Comparison of ENCODE assay signal across 26 cellular contexts in genomic region chr5:126513703-126514102, GRCh38.
DNase-seq lines count a peak whose midpoint lies in the region; ATAC-seq, FAIRE-seq and TF ChIP-seq lines count a peak whose summit lies in the region.
"Had no signal": no experiment of that assay in that cellular context is flagged by ENCODE, and none has a peak within 500 bp of the region (broad histone marks: within the 10 kb centered on the region; RNA-seq: fewer than 3 reads in every experiment).

No MANE protein-coding gene starts in this region.

- intact Hi-C loops in testis (cut with DNase I; ENCODE audit: low total_unique reads): no loop called here

- no peaks in the 10 kb centered on the region for H3K9me2 ChIP-seq in MM.1S (replicated peaks; ENCODE audit: insufficient read depth, low read length)

- peak overlapping the region; percentile 29 for H3K27ac Mint-ChIP-seq in nephron progenitor cell
- H3K27ac Mint-ChIP-seq: activated CD4-positive, alpha-beta T cell treated with anti-CD3 and anti-CD28 coated beads for 36 hours; activated naive CD8-positive, alpha-beta T cell treated with anti-CD3 and anti-CD28 coated beads for 36 hours; CD4-positive, CD25-positive, alpha-beta regulatory T cell; IgD-negative memory B cell; mesothelial cell of epicardium had no signal

- no peak for TF ChIP-seq CTCF in MM.1S (IDR thresholded peaks at IDR 0.05; ENCODE audit: low read length)
- TF ChIP-seq CTCF in nephron progenitor cell (IDR thresholded peaks at IDR 0.05): no peak
- no peak for TF ChIP-seq CTCF in testis (IDR thresholded peaks at IDR 0.05)

- H3K27me3 ChIP-seq in MM.1S (replicated peaks; ENCODE audit: insufficient read depth, low read length): no peaks in the 10 kb centered on the region
- no peaks in the 10 kb centered on the region for H3K27me3 ChIP-seq in testis
- H3K27me3 ChIP-seq: foreskin keratinocyte, MG63 had no signal

- peak overlapping the region; percentile 27; the same call in 1 of the 2 replicates for H2AFZ ChIP-seq in MM.1S (ENCODE audit: low read length)

- no peak overlapping the region for H3K4me3 Mint-ChIP-seq in nephron progenitor cell
- H3K4me3 Mint-ChIP-seq: activated CD4-positive, alpha-beta T cell treated with anti-CD3 and anti-CD28 coated beads for 36 hours; activated naive CD8-positive, alpha-beta T cell treated with anti-CD3 and anti-CD28 coated beads for 36 hours; brain; CD4-positive, CD25-positive, alpha-beta regulatory T cell; IgD-negative memory B cell; mesothelial cell of epicardium had no signal

- no peak overlapping the region for H3K4me2 ChIP-seq in MM.1S (ENCODE audit: low read depth, low read length)

- H3K27ac ChIP-seq in MM.1S (ENCODE audit: low read length): no peak overlapping the region
- peak overlapping the region; percentile 23 to 62 for H3K27ac ChIP-seq in testis
- H3K27ac ChIP-seq: foreskin keratinocyte had no signal

- no peaks in the 10 kb centered on the region for H3K9me3 ChIP-seq in MM.1S (replicated peaks; ENCODE audit: insufficient read depth, low read length)
- H3K9me3 ChIP-seq in testis: no peaks in the 10 kb centered on the region
- H3K9me3 ChIP-seq: MG63 had no signal

- no peaks in the 10 kb centered on the region for H3K79me2 ChIP-seq in MM.1S (ENCODE audit: low read length)

- H4K20me1 ChIP-seq in MM.1S (ENCODE audit: insufficient read depth, low read length): no peaks in the 10 kb centered on the region

- no peak for ATAC-seq in GM21737 (IDR thresholded peaks at IDR 0.05; ENCODE audit: unreplicated experiment)
- no peak for ATAC-seq in HG02798 (IDR thresholded peaks at IDR 0.05; ENCODE audit: poor library complexity, unreplicated experiment)
- ATAC-seq: activated CD4-positive, alpha-beta T cell treated with anti-CD3 and anti-CD28 coated beads for 36 hours; foreskin keratinocyte; Right ventricle myocardium inferior had no signal

- DNase-seq in MM.1S (no peak), nephron progenitor cell (no peak), testis (no peak), NCI-H2107 treated with DMSO at 0.1 percent for 48 hours (lab: John Stamatoyannopoulos, UW; ENCODE audit: unreplicated experiment) (no peak), SKM-1 treated with dmso at 0.1 percent for 144 hours (lab: John Stamatoyannopoulos, UW; ENCODE audit: unreplicated experiment) (no peak)
- DNase-seq: activated CD4-positive, alpha-beta T cell treated with anti-CD3 and anti-CD28 coated beads for 36 hours; activated naive CD8-positive, alpha-beta T cell treated with anti-CD3 and anti-CD28 coated beads for 36 hours; DMS153; foreskin keratinocyte; GDM1; hypothalamus; MG63; NCI-H146; stimulated activated CD8-positive, alpha-beta memory T cell treated with anti-CD3 and anti-CD28 coated beads, Interleukin-4, amount 100 ng/mL, for 48 hours; substantia nigra had no signal

- no peak for TF ChIP-seq POLR2A in testis (IDR thresholded peaks at IDR 0.05)

- WGBS in testis, 2 donors: 33 to 39% methylated on average over 4 of the region's 4 CpGs

- H3K36me3 ChIP-seq in MM.1S (replicated peaks; ENCODE audit: insufficient read depth, low read length) (no peaks in the 10 kb centered on the region), testis (ENCODE audit: low read depth, missing control alignments) (no peaks in the 10 kb centered on the region)
- H3K36me3 ChIP-seq: MG63 had no signal

- peaks cover 14% of the 10 kb centered on the region for H3K27me3 Mint-ChIP-seq in nephron progenitor cell (ENCODE audit: low read depth, poor library complexity)
- H3K27me3 Mint-ChIP-seq: activated CD4-positive, alpha-beta T cell treated with anti-CD3 and anti-CD28 coated beads for 36 hours; activated naive CD8-positive, alpha-beta T cell treated with anti-CD3 and anti-CD28 coated beads for 36 hours had no signal

- H3K4me1 ChIP-seq in MM.1S (ENCODE audit: low read length) (peaks cover 6% of the 10 kb centered on the region; the same call in 1 of the 2 replicates), testis (peaks cover 37% of the 10 kb centered on the region)

- H3K4me3 ChIP-seq in MM.1S (ENCODE audit: low read length): no peak overlapping the region
- H3K4me3 ChIP-seq in testis: no peak overlapping the region
- H3K4me3 ChIP-seq: coronary artery, MG63 had no signal

- no peaks in the 10 kb centered on the region for H3K36me3 Mint-ChIP-seq in nephron progenitor cell (ENCODE audit: low read depth)
- H3K36me3 Mint-ChIP-seq: brain; CD4-positive, CD25-positive, alpha-beta regulatory T cell; IgD-negative memory B cell; mesothelial cell of epicardium had no signal

- H3K9me3 Mint-ChIP-seq in nephron progenitor cell: peaks cover 3% of the 10 kb centered on the region
- H3K9me3 Mint-ChIP-seq: IgD-negative memory B cell, mesothelial cell of epicardium had no signal

- no peak overlapping the region for H3K9ac ChIP-seq in MM.1S (ENCODE audit: low read length)

- peaks cover 46% of the 10 kb centered on the region for H3K4me1 Mint-ChIP-seq in nephron progenitor cell

- peak; percentile 64 for FAIRE-seq in endometrium (lab: Jason Lieb, UNC)
- FAIRE-seq: endothelial cell of umbilical vein, keratinocyte had no signal

- no peaks in the 10 kb centered on the region for H3F3A ChIP-seq in MM.1S (ENCODE audit: insufficient read depth, low read length)
